In the genomic region with DNA sequence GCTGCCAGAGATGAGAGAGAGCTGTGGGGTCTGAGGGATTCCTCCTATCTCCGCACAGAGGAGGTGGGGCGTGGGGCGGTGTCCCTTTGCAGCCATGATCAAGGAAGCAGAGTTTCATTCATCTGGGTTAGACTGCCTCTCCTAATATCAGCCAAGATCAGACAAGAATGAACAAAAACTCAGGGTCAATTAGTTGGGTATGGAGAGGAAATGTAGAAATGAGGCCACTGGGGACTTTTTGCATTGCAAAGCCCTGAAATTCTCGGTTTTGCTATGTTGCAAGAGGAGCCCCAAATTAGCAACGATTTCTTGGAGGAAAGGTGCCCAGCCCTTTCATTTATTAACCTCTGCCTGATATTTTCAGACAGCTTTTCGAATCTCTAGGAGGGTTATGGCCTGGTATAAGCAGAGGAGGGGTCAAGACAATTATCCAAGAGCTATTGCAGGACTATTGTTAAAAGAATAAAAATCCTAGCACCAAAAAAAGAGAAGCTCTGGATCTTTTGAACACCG, we compare ENCODE assay signal across 10 cellular contexts. TPM values are rescaled to one million over a fixed set of nuclear protein-coding genes. Genes with fewer than 3 reads are reported as not detected.
DNase-seq lines count a peak whose midpoint lies in the region; ATAC-seq, FAIRE-seq and TF ChIP-seq lines count a peak whose summit lies in the region.
"Had no signal": no experiment of that assay in that cellular context is flagged by ENCODE, and none has a peak within 500 bp of the region (broad histone marks: within the 10 kb centered on the region; RNA-seq: fewer than 3 reads in every experiment).

No MANE protein-coding gene starts in this region.

- no peaks in the 10 kb centered on the region for H3K4me1 Mint-ChIP-seq in HFFc6 (ENCODE audit: low read depth)

- H3K36me3 Mint-ChIP-seq in HFFc6 (ENCODE audit: low read depth), result no peaks in the 10 kb centered on the region

- peak; percentile 94 for FAIRE-seq in GM19239 (lab: Jason Lieb, UNC)

- peaks cover 1% of the 10 kb centered on the region; the same call in 1 of the 2 replicates for H3K27me3 Mint-ChIP-seq in HFFc6 (ENCODE audit: insufficient read depth)

- DNase-seq in CD1c-positive myeloid dendritic cell (ENCODE audit: extremely low spot score) (peak; percentile 66), GM19239 (ENCODE audit: insufficient read length, low spot score) (no peak), NOMO-1 treated with dmso at 0.1 percent for 144 hours (lab: John Stamatoyannopoulos, UW; ENCODE audit: unreplicated experiment) (peak; percentile 58), HFFc6 (no peak), Right ventricle myocardium superior (no peak), A673 (ENCODE audit: low spot score) (no peak)
- DNase-seq: CD4-positive, alpha-beta T cell had no signal

- POLR2A ChIA-PET in A673 (lab: Charles Lee; ENCODE audit: low non-redundant PET), result no interaction called here

- no peak overlapping the region for H3K27ac ChIP-seq in gastroesophageal sphincter
- no peak overlapping the region for H3K27ac ChIP-seq in A673 (ENCODE audit: low read depth, low read length, poor library complexity, severe bottlenecking)
- H3K27ac ChIP-seq: epithelial cell of prostate had no signal

- intact Hi-C loops in Right ventricle myocardium superior (cut with DNase I) (no loop called here), A673 (cut with micrococcal nuclease; ENCODE audit: unreplicated experiment) (no loop called here)

- H3K4me3 ChIP-seq in gastroesophageal sphincter (no peak overlapping the region), A673 (ENCODE audit: low read depth, low read length, poor library complexity, severe bottlenecking) (no peak overlapping the region)

- H3K36me3 ChIP-seq in gastroesophageal sphincter (no peaks in the 10 kb centered on the region), A673 (ENCODE audit: insufficient read depth, low read length, poor library complexity, severe bottlenecking) (no peaks in the 10 kb centered on the region)

- H3K27me3 ChIP-seq in gastroesophageal sphincter (no peaks in the 10 kb centered on the region), A673 (replicated peaks; ENCODE audit: insufficient read depth, low read depth, low read length, poor library complexity) (no peaks in the 10 kb centered on the region)

- no peak for TF ChIP-seq EP300 in gastroesophageal sphincter (IDR thresholded peaks at IDR 0.05)

- no TSS peak for BruUV-seq in A673 (replicated peaks; lab: Mats Ljungman, UMichigan)

- TF ChIP-seq CTCF in gastroesophageal sphincter (IDR thresholded peaks at IDR 0.05), result no peak
- no peak for TF ChIP-seq CTCF in HFFc6 (IDR thresholded peaks at IDR 0.05)
- no peak for TF ChIP-seq CTCF in A673 (conservative IDR thresholded peaks at IDR 0.05; ENCODE audit: low read depth, low read length)

- H3K4me1 ChIP-seq in gastroesophageal sphincter (no peaks in the 10 kb centered on the region), A673 (ENCODE audit: insufficient read depth, low read length, poor library complexity, severe bottlenecking) (no peaks in the 10 kb centered on the region)

- no peak for TF ChIP-seq POLR2A in gastroesophageal sphincter (IDR thresholded peaks at IDR 0.05)

- peak; percentile 71 for ATAC-seq in HG02938 (IDR thresholded peaks at IDR 0.05; ENCODE audit: unreplicated experiment)
- no peak for ATAC-seq in gastroesophageal sphincter
- ATAC-seq in Right ventricle myocardium superior (ENCODE audit: poor library complexity), result no peak

- no peak overlapping the region for H3K27ac Mint-ChIP-seq in HFFc6
- H3K27ac Mint-ChIP-seq: CD4-positive, alpha-beta T cell had no signal

- CTCF ChIA-PET in A673 (lab: Charles Lee), result no interaction called here

- no peaks in the 10 kb centered on the region for H3K9me3 Mint-ChIP-seq in HFFc6
- H3K9me3 Mint-ChIP-seq: CD4-positive, alpha-beta T cell had no signal

- no peak overlapping the region for H3K4me3 Mint-ChIP-seq in HFFc6
- H3K4me3 Mint-ChIP-seq: CD4-positive, alpha-beta T cell had no signal

- H3K9me3 ChIP-seq in gastroesophageal sphincter, result no peaks in the 10 kb centered on the region
- no peaks in the 10 kb centered on the region for H3K9me3 ChIP-seq in A673 (ENCODE audit: low read depth, low read length, poor library complexity, severe bottlenecking)

- WGBS in gastroesophageal sphincter (ENCODE audit: low coverage in 1 of 2), 2 donors, result 66 to 80% methylated on average over 1 to 7 of the region's 7 CpGs

RNA-seq across cellular contexts. Expression of a gene that starts 34.3 kb away (rescaled TPM):
- total RNA-seq in gastroesophageal sphincter (10 to 100 TPM; 48.5 to 98.8 (median 55.3) TPM), Right ventricle myocardium superior (495 TPM), A673 (2021) (4.8 and 5.2 TPM in 2 replicates)
- 10 to 100 TPM; 21.7 to 24.0 (median 22.9) TPM for total RNA-seq in HFFc6 (2021; fragmentation: NEBNext Ultra II Directional; extraction: Animal tissue kit (Norgen Biotek cat#: 25700))

Comparison
In these comparisons a context has a peak if more than half of its experiments do, and no peak if none do; other contexts are left out.
1. DNase-seq: peak in CD1c-positive myeloid dendritic cell (single experiment) and NOMO-1 treated with dmso at 0.1 percent for 144 hours (single experiment); none in GM19239 (single experiment), HFFc6 (single experiment), Right ventricle myocardium superior (single experiment) and A673 (single experiment).